Comparison of ENCODE assay signal across 27 cellular contexts in the genomic region with DNA sequence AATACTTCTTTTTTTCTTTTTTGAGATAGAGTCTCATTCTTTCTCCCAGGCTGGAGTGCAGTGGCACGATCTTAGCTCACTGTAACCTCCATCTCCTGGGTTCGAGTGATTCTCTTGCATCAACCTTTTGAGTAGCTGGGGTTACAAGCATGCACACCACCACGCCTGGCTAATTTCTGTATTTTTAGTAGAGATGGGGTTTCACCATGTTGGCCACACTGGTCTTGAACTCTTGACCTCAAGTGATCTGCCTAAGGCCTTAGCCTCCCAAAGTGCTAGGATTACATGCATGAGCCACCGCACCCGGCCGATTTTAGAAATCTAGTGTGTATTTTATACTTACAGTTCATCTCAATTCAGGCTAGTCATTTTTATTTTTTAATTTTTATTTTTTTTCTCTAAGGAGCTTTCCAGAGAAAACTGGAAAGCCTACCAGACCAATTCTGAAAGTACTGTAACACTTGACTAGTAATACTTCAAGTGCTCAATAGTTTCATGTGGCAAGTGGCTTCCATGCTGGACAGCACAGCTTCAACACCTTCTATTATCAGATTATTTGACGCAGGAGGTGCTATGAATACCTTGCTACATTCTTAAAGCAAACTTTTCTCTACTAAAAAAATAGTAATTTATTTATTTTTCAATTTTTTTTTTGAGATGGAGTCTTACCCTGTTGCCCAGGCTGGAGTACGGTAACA. TPM values are rescaled to one million over a fixed set of nuclear protein-coding genes. Genes with fewer than 3 reads are reported as not detected.
DNase-seq lines count a peak whose midpoint lies in the region; ATAC-seq and TF ChIP-seq lines count a peak whose summit lies in the region.
"Had no signal": no experiment of that assay in that cellular context is flagged by ENCODE, and none has a peak within 500 bp of the region (broad histone marks: within the 10 kb centered on the region; RNA-seq: fewer than 3 reads in every experiment).

No MANE protein-coding gene starts in this region.

- H3K4me3 ChIP-seq in CD8-positive, alpha-beta T cell (ENCODE audit: low read depth, low read length): no peak overlapping the region
- no peak overlapping the region for H3K4me3 ChIP-seq in neural progenitor cell
- no peak overlapping the region for H3K4me3 ChIP-seq in lower lobe of right lung
- H3K4me3 ChIP-seq: breast epithelium, GM23248, right lobe of liver, SJSA1 had no signal

- no peak overlapping the region for H3K9ac ChIP-seq in neural progenitor cell
- H3K9ac ChIP-seq: GM23248 had no signal

- H3K27me3 ChIP-seq in CD8-positive, alpha-beta T cell (ENCODE audit: insufficient read depth, low read length): no peaks in the 10 kb centered on the region
- H3K27me3 ChIP-seq in neural progenitor cell: no peaks in the 10 kb centered on the region
- H3K27me3 ChIP-seq in lower lobe of right lung (ENCODE audit: low read depth): no peaks in the 10 kb centered on the region
- H3K27me3 ChIP-seq: breast epithelium, right lobe of liver, SJSA1 had no signal

- no peak for DNase-seq in CD8-positive, alpha-beta T cell
- peak; percentile 41 for DNase-seq in GM13976 (ENCODE audit: low spot score)
- DNase-seq in GM20000 (ENCODE audit: low spot score): peak; percentile 46
- no peak for DNase-seq in activated B cell treated with CpG ODN at 0.5 μM for 24 hours
- no peak for DNase-seq in neural progenitor cell (ENCODE audit: low spot score)
- DNase-seq in NCI-H510A treated with DMSO at 0.1 percent for 48 hours (lab: John Stamatoyannopoulos, UW): no peak
- no peak for DNase-seq in lower lobe of right lung
- DNase-seq in NCI-H748 treated with DMSO at 0.1 percent for 48 hours (lab: John Stamatoyannopoulos, UW): no peak
- DNase-seq: ACHN; activated CD4-positive, alpha-beta memory T cell treated with anti-CD3 and anti-CD28 coated beads for 36 hours; activated naive CD4-positive, alpha-beta T cell treated with Interleukin-2 at 50 U/mL for 16 hours; COR-L47; DMS53; GM23248; hippocampal formation; KBM-7; mesendoderm; NCI-H2029 treated with DMSO at 0.1 percent for 48 hours; NCI-H2227 treated with DMSO at 0.1 percent for 48 hours; right lobe of liver; stimulated activated CD4-positive, alpha-beta T cell treated with anti-CD3 and anti-CD28 coated beads, Interleukin-2, amount 100 ng/mL, for 48 hours; substantia nigra had no signal

- in situ Hi-C loops in GM13976 (cut with MboI; ENCODE audit: low sequenced_read_pairs, unreplicated experiment): no loop called here

- H3K27ac ChIP-seq in CD8-positive, alpha-beta T cell (ENCODE audit: low read depth, low read length): no peak overlapping the region
- H3K27ac ChIP-seq in neural progenitor cell (no peak overlapping the region), lower lobe of right lung (no peak overlapping the region)
- H3K27ac ChIP-seq: breast epithelium, GM23248, right lobe of liver, SJSA1 had no signal

- no peaks in the 10 kb centered on the region for H4K20me1 ChIP-seq in neural progenitor cell (ENCODE audit: low read depth)

- H3K9me3 ChIP-seq in CD8-positive, alpha-beta T cell (ENCODE audit: low read length): no peaks in the 10 kb centered on the region
- H3K9me3 ChIP-seq in neural progenitor cell (ENCODE audit: low read depth) (no peaks in the 10 kb centered on the region), lower lobe of right lung (no peaks in the 10 kb centered on the region)
- H3K9me3 ChIP-seq: breast epithelium, right lobe of liver, SJSA1 had no signal

- H3F3A ChIP-seq in neural progenitor cell (ENCODE audit: low read depth): no peaks in the 10 kb centered on the region

- no peak for TF ChIP-seq CTCF in CD8-positive, alpha-beta T cell (IDR thresholded peaks at IDR 0.05)
- no peak for TF ChIP-seq CTCF in GM13976 (IDR thresholded peaks at IDR 0.05; ENCODE audit: borderline replicate concordance, control extremely low read depth, extremely low read depth, insufficient read depth, missing control alignments)
- TF ChIP-seq CTCF in GM20000 (IDR thresholded peaks at IDR 0.05; ENCODE audit: extremely low read depth, missing control alignments): no peak
- TF ChIP-seq CTCF in activated B cell treated with CpG ODN at 0.5 μM for 24 hours (IDR thresholded peaks at IDR 0.05): no peak
- TF ChIP-seq CTCF in neural progenitor cell (IDR thresholded peaks at IDR 0.05): no peak
- TF ChIP-seq CTCF in lower lobe of right lung (IDR thresholded peaks at IDR 0.05): no peak

- intact Hi-C loops in CD8-positive, alpha-beta T cell (cut with DNase I, micrococcal nuclease): no loop called here
- intact Hi-C loops in activated B cell treated with CpG ODN at 0.5 μM for 24 hours (cut with micrococcal nuclease): no loop called here
- intact Hi-C loops in lower lobe of right lung (cut with DNase I): no loop called here

- CTCF ChIA-PET in CD8-positive, alpha-beta T cell (lab: Charles Lee): interaction anchor here (0.7 kb wide), 1 partner anchor 1503 kb away, joined by 3 read pairs; no protein-coding TSS in a partner anchor
- CTCF ChIA-PET in activated B cell treated with CpG ODN at 0.5 μM for 24 hours (lab: Charles Lee): no interaction called here

- peaks cover 68% of the 10 kb centered on the region for H3K36me3 Mint-ChIP-seq in CD8-positive, alpha-beta T cell
- H3K36me3 Mint-ChIP-seq in activated B cell treated with CpG ODN at 0.5 μM for 24 hours (ENCODE audit: low read depth): peaks cover 61% of the 10 kb centered on the region
- peaks cover 26% of the 10 kb centered on the region for H3K36me3 Mint-ChIP-seq in neural progenitor cell

- H3K9me3 Mint-ChIP-seq in CD8-positive, alpha-beta T cell: no peaks in the 10 kb centered on the region
- H3K9me3 Mint-ChIP-seq in activated B cell treated with CpG ODN at 0.5 μM for 24 hours: no peaks in the 10 kb centered on the region
- H3K9me3 Mint-ChIP-seq in neural progenitor cell: no peaks in the 10 kb centered on the region
- H3K9me3 Mint-ChIP-seq: activated CD4-positive, alpha-beta memory T cell treated with anti-CD3 and anti-CD28 coated beads for 36 hours; type B pancreatic cell had no signal

- H3K4me3 Mint-ChIP-seq in CD8-positive, alpha-beta T cell: no peak overlapping the region
- H3K4me3 Mint-ChIP-seq in activated B cell treated with CpG ODN at 0.5 μM for 24 hours (no peak overlapping the region), neural progenitor cell (no peak overlapping the region)
- H3K4me3 Mint-ChIP-seq: activated CD4-positive, alpha-beta memory T cell treated with anti-CD3 and anti-CD28 coated beads for 36 hours; type B pancreatic cell had no signal

- H3K27me3 Mint-ChIP-seq in CD8-positive, alpha-beta T cell (ENCODE audit: low read depth): no peaks in the 10 kb centered on the region
- H3K27me3 Mint-ChIP-seq in activated B cell treated with CpG ODN at 0.5 μM for 24 hours (no peaks in the 10 kb centered on the region), neural progenitor cell (ENCODE audit: insufficient read depth, low read depth) (no peaks in the 10 kb centered on the region)
- H3K27me3 Mint-ChIP-seq: activated CD4-positive, alpha-beta memory T cell treated with anti-CD3 and anti-CD28 coated beads for 36 hours; progenitor cell of endocrine pancreas; type B pancreatic cell had no signal

- no peak overlapping the region for H3K4me2 ChIP-seq in neural progenitor cell

- H3K4me1 Mint-ChIP-seq in CD8-positive, alpha-beta T cell (ENCODE audit: low read depth): peaks cover 2% of the 10 kb centered on the region
- H3K4me1 Mint-ChIP-seq in activated B cell treated with CpG ODN at 0.5 μM for 24 hours: peaks cover 8% of the 10 kb centered on the region
- H3K4me1 Mint-ChIP-seq in neural progenitor cell: no peaks in the 10 kb centered on the region

- H3K4me1 ChIP-seq in CD8-positive, alpha-beta T cell (ENCODE audit: insufficient read depth, low read length): no peaks in the 10 kb centered on the region
- no peaks in the 10 kb centered on the region for H3K4me1 ChIP-seq in neural progenitor cell
- no peaks in the 10 kb centered on the region for H3K4me1 ChIP-seq in lower lobe of right lung
- H3K4me1 ChIP-seq: breast epithelium, right lobe of liver, SJSA1 had no signal

- H3K27ac Mint-ChIP-seq in CD8-positive, alpha-beta T cell: peak overlapping the region; percentile 56
- H3K27ac Mint-ChIP-seq in activated B cell treated with CpG ODN at 0.5 μM for 24 hours (peak overlapping the region; percentile 35), neural progenitor cell (no peak overlapping the region)
- H3K27ac Mint-ChIP-seq: activated CD4-positive, alpha-beta memory T cell treated with anti-CD3 and anti-CD28 coated beads for 36 hours; progenitor cell of endocrine pancreas; type B pancreatic cell had no signal

- H3K79me2 ChIP-seq in neural progenitor cell (ENCODE audit: low read depth): no peaks in the 10 kb centered on the region

- H3K36me3 ChIP-seq in CD8-positive, alpha-beta T cell (ENCODE audit: insufficient read depth, low read length): peaks cover 23% of the 10 kb centered on the region
- H3K36me3 ChIP-seq in neural progenitor cell (peaks cover 32% of the 10 kb centered on the region), lower lobe of right lung (peaks cover 93% of the 10 kb centered on the region)
- H3K36me3 ChIP-seq: breast epithelium had no signal

- no peak for ATAC-seq in CD8-positive, alpha-beta T cell
- no peak for ATAC-seq in activated B cell treated with CpG ODN at 0.5 μM for 24 hours (ENCODE audit: low read depth)
- no peak for ATAC-seq in lower lobe of right lung
- ATAC-seq: left lobe of liver, right lobe of liver had no signal

- POLR2A ChIA-PET in CD8-positive, alpha-beta T cell (lab: Charles Lee): interaction anchor here (0.6 kb wide), 1 partner anchor 251 kb away, joined by 3 read pairs; no protein-coding TSS in a partner anchor
- POLR2A ChIA-PET in activated B cell treated with CpG ODN at 0.5 μM for 24 hours (lab: Charles Lee): no interaction called here

- no peak overlapping the region for H2AFZ ChIP-seq in neural progenitor cell (replicated peaks)
- H2AFZ ChIP-seq: GM23248 had no signal

RNA-seq across cellular contexts. Expression of gene POLR1C, which starts 25.0 kb away (rescaled TPM):
- total RNA-seq in CD8-positive, alpha-beta T cell: 10 to 100 TPM; 73.9 to 74.0 TPM
- total RNA-seq in activated B cell treated with CpG ODN at 0.5 μM for 24 hours: 67.7 and 75.6 TPM in 2 replicates
- total RNA-seq in neural progenitor cell (ENCODE audit: low replicate concordance): 23.2 and 24.4 TPM in 2 replicates
- 26.1 TPM for total RNA-seq in lower lobe of right lung

RNA-seq across cellular contexts. Expression of gene YIPF3, which starts 25.2 kb away (rescaled TPM):
- 10 to 100 TPM; 51.0 to 52.5 TPM for total RNA-seq in CD8-positive, alpha-beta T cell
- total RNA-seq in activated B cell treated with CpG ODN at 0.5 μM for 24 hours (51.7 and 59.1 TPM in 2 replicates), neural progenitor cell (ENCODE audit: low replicate concordance) (102 and 117 TPM in 2 replicates), lower lobe of right lung (103 TPM)

RNA-seq across cellular contexts. Expression of gene LRRC73, which starts 31.8 kb away (rescaled TPM):
- total RNA-seq in CD8-positive, alpha-beta T cell: under 1 TPM; 0.56 to 0.90 TPM
- 0.31 and 0.34 TPM in 2 replicates for total RNA-seq in activated B cell treated with CpG ODN at 0.5 μM for 24 hours
- total RNA-seq in neural progenitor cell (ENCODE audit: low replicate concordance): 0.37 TPM in 1 of 2 replicates, not detected in the other
- 1.6 TPM for total RNA-seq in lower lobe of right lung
- total RNA-seq: SJSA1 had no signal

RNA-seq across cellular contexts. Expression of gene XPO5, which starts 33.9 kb away (rescaled TPM):
- 10 to 100 TPM; 29.6 to 39.9 TPM for total RNA-seq in CD8-positive, alpha-beta T cell
- total RNA-seq in activated B cell treated with CpG ODN at 0.5 μM for 24 hours: 54.4 and 59.4 TPM in 2 replicates
- total RNA-seq in neural progenitor cell (ENCODE audit: low replicate concordance): 62.5 and 65.0 TPM in 2 replicates
- 29.9 TPM for total RNA-seq in lower lobe of right lung

RNA-seq across cellular contexts. Expression of gene POLH, which starts 34.1 kb away (rescaled TPM):
- total RNA-seq in CD8-positive, alpha-beta T cell: 1 to 10 TPM; 3.4 to 3.7 TPM
- total RNA-seq in activated B cell treated with CpG ODN at 0.5 μM for 24 hours (23.3 and 26.5 TPM in 2 replicates), neural progenitor cell (ENCODE audit: low replicate concordance) (10.7 and 17.0 TPM in 2 replicates), lower lobe of right lung (19.6 TPM)

Comparison
In these comparisons a context has a peak if more than half of its experiments do, and no peak if none do; other contexts are left out.
1. DNase-seq: peak in GM13976 (single experiment) and GM20000 (single experiment); none in CD8-positive, alpha-beta T cell (0 of 7), activated B cell treated with CpG ODN at 0.5 μM for 24 hours (single experiment), neural progenitor cell (single experiment), NCI-H510A treated with DMSO at 0.1 percent for 48 hours (single experiment), lower lobe of right lung (single experiment) and NCI-H748 treated with DMSO at 0.1 percent for 48 hours (single experiment).